Comparison of ENCODE assay signal across 21 cellular contexts in genomic region chr1:1556505-1556904, GRCh38. TPM values are rescaled to one million over a fixed set of nuclear protein-coding genes. Genes with fewer than 3 reads are reported as not detected.
DNase-seq lines count a peak whose midpoint lies in the region; ATAC-seq, FAIRE-seq and TF ChIP-seq lines count a peak whose summit lies in the region.
"Had no signal": no experiment of that assay in that cellular context is flagged by ENCODE, and none has a peak within 500 bp of the region (broad histone marks: within the 10 kb centered on the region; RNA-seq: fewer than 3 reads in every experiment).

No MANE protein-coding gene starts in this region.

- no peaks in the 10 kb centered on the region for H4K20me1 ChIP-seq in OCI-LY7 (ENCODE audit: insufficient read depth, low read length)
- no peaks in the 10 kb centered on the region for H4K20me1 ChIP-seq in GM12878 (ENCODE audit: control insufficient read depth, insufficient read depth)
- H4K20me1 ChIP-seq in osteoblast (ENCODE audit: insufficient read depth, low read length): peaks cover 42% of the 10 kb centered on the region

- peak overlapping the region; percentile 72 for H3K27ac ChIP-seq in OCI-LY7 (ENCODE audit: low read depth, low read length, poor library complexity, severe bottlenecking)
- H3K27ac ChIP-seq in GM12878 (ENCODE audit: control insufficient read depth, insufficient read depth): no peak overlapping the region
- H3K27ac ChIP-seq in osteoblast (ENCODE audit: low read depth, low read length): no peak overlapping the region
- H3K27ac ChIP-seq in left lung: no peak overlapping the region
- H3K27ac ChIP-seq: A549, C4-2B had no signal

- H2AFZ ChIP-seq in OCI-LY7 (ENCODE audit: low read length) (no peak overlapping the region), GM12878 (ENCODE audit: control insufficient read depth, low read depth, low read length) (no peak overlapping the region), osteoblast (ENCODE audit: low read length) (no peak overlapping the region)

- ATAC-seq in GM12878 (no peak), left lung (no peak)
- ATAC-seq: A549, HepG2 had no signal

- BruUV-seq in OCI-LY7 (replicated peaks; lab: Mats Ljungman, UMichigan) (no TSS peak), GM12878 (replicated peaks; lab: Mats Ljungman, UMichigan) (no TSS peak)

- TF ChIP-seq CTCF in OCI-LY7 (conservative IDR thresholded peaks at IDR 0.05; ENCODE audit: low read length) (no peak), GM12878 (IDR thresholded peaks at IDR 0.05 in 2 of 3, conservative IDR thresholded peaks at IDR 0.05 in 1 of 3; ENCODE audit: control insufficient read depth in 2 of 3, extremely low read depth in 1 of 3, insufficient read depth in 1 of 3, low read depth in 3 of 3, low read length in 3 of 3) (no peak), osteoblast (IDR thresholded peaks at IDR 0.05; ENCODE audit: extremely low read depth, low read depth, low read length) (no peak), left lung (IDR thresholded peaks at IDR 0.05) (no peak)

- WGBS in GM12878 (ENCODE audit: insufficient coverage, insufficient replicate concordance, low lambda C conversion rate, missing lambda C conversion rate): 91% methylated on average over 6 of the region's 6 CpGs

- CTCF ChIA-PET in OCI-LY7 (lab: Charles Lee; ENCODE audit: unreplicated experiment) (no interaction called here), GM12878 (lab: Yijun Ruan, JAX) (no interaction called here)

- TF ChIP-seq POLR2A in GM12878 (IDR thresholded peaks at IDR 0.05; ENCODE audit: low read depth, low read length): 0 out of 2 replicates have a peak, but pooled peaks have one; percentile 25

- H3K27me3 ChIP-seq in GM12878 (replicated peaks in 1 of 2; ENCODE audit: control insufficient read depth in 2 of 2, insufficient read depth in 2 of 2, low read length in 1 of 2): no peaks in the 10 kb centered on the region
- H3K27me3 ChIP-seq in osteoblast (ENCODE audit: insufficient read depth, low read length): no peaks in the 10 kb centered on the region
- no peaks in the 10 kb centered on the region for H3K27me3 ChIP-seq in left lung
- H3K27me3 ChIP-seq: BE2C had no signal

- TF ChIP-seq EP300 in GM12878 (IDR thresholded peaks at IDR 0.05; ENCODE audit: borderline replicate concordance in 1 of 2, control insufficient read depth in 1 of 2, low read depth in 2 of 2, low read length in 2 of 2): no peak

- DNase-seq in OCI-LY7 (ENCODE audit: low spot score) (no peak), GM12878 (ENCODE audit: low read depth, low spot score) (no peak), osteoblast (ENCODE audit: insufficient read length, low spot score, missing footprints) (peak; percentile 34), COLO668 (lab: John Stamatoyannopoulos, UW; ENCODE audit: unreplicated experiment) (no peak), left lung (no peak), T-helper 1 cell (no peak)
- DNase-seq: BE2C, COR-L47, DMS153, DMS79 treated with DMSO at 0.1 percent for 48 hours, EL, HCEC 1CT, HFFc6 had no signal

- no peak overlapping the region for H3K9ac ChIP-seq in GM12878 (ENCODE audit: control insufficient read depth, insufficient read depth, low read length)

- H3K4me1 ChIP-seq in OCI-LY7 (ENCODE audit: insufficient read depth, low read length, poor library complexity, severe bottlenecking) (peaks cover 33% of the 10 kb centered on the region), GM12878 (ENCODE audit: control insufficient read depth, insufficient read depth, low read length) (no peaks in the 10 kb centered on the region), osteoblast (ENCODE audit: insufficient read depth, low read length) (peaks cover 11% of the 10 kb centered on the region), left lung (peaks cover 0 to 2% of the 10 kb centered on the region in 2 donors)

- H3K9me2 ChIP-seq in OCI-LY7 (ENCODE audit: insufficient read depth, low read length): no peaks in the 10 kb centered on the region

- H3K79me2 ChIP-seq in OCI-LY7 (ENCODE audit: insufficient read depth, low read depth, low read length) (no peaks in the 10 kb centered on the region; the same call in 1 of the 2 replicates), GM12878 (ENCODE audit: control insufficient read depth, insufficient read depth, low read length) (no peaks in the 10 kb centered on the region), osteoblast (ENCODE audit: insufficient read depth, low read length) (peaks cover 49% of the 10 kb centered on the region)

- no peak for FAIRE-seq in GM12878 (lab: Jason Lieb, UNC)
- FAIRE-seq: A549, D721Med, G401.6, GM12892, H1, HepG2 had no signal

- H3K4me2 ChIP-seq in OCI-LY7 (ENCODE audit: low read length): peak overlapping the region; percentile 57
- H3K4me2 ChIP-seq in GM12878 (ENCODE audit: control insufficient read depth, insufficient read depth): no peak overlapping the region
- H3K4me2 ChIP-seq in osteoblast (ENCODE audit: insufficient read depth, low read length): no peak overlapping the region
- H3K4me2 ChIP-seq: A549 had no signal

- H3K9me3 ChIP-seq in OCI-LY7 (ENCODE audit: low read length) (no peaks in the 10 kb centered on the region), GM12878 (replicated peaks; ENCODE audit: control insufficient read depth, insufficient read depth, low read length) (no peaks in the 10 kb centered on the region), osteoblast (ENCODE audit: low read depth, low read length) (no peaks in the 10 kb centered on the region), left lung (no peaks in the 10 kb centered on the region)
- H3K9me3 ChIP-seq: A549, BE2C had no signal

- H3K4me3 ChIP-seq in OCI-LY7 (ENCODE audit: low read depth, low read length, poor library complexity, severe bottlenecking) (no peak overlapping the region), GM12878 (no peak overlapping the region), osteoblast (ENCODE audit: insufficient read depth, low read length) (no peak overlapping the region), left lung (no peak overlapping the region)
- H3K4me3 ChIP-seq: A549 had no signal

- RAD21 ChIA-PET in GM12878 (lab: Charles Lee; ENCODE audit: unreplicated experiment): no interaction called here

- TF ChIP-seq RAD21 in GM12878 (IDR thresholded peaks at IDR 0.05; ENCODE audit: insufficient read depth, low read depth, low read length): no peak

- POLR2A ChIA-PET in OCI-LY7 (lab: Charles Lee) (interaction anchor here (1.6 kb wide), 1 partner anchor 14 kb away, joined by 6 read pairs; no protein-coding TSS in a partner anchor), GM12878 (lab: Charles Lee) (no interaction called here)

- in situ Hi-C loops in GM12878 (cut with MboI): no loop called here

- intact Hi-C loops in OCI-LY7 (cut with micrococcal nuclease; ENCODE audit: unreplicated experiment): no loop called here
- intact Hi-C loops in GM12878 (cut with micrococcal nuclease; ENCODE audit: unreplicated experiment): no loop called here
- intact Hi-C loops in left lung (cut with DNase I): no loop called here

- H3K36me3 ChIP-seq in OCI-LY7 (ENCODE audit: insufficient read depth, low read length) (peaks cover 30% of the 10 kb centered on the region), GM12878 (ENCODE audit: control insufficient read depth in 2 of 2, insufficient read depth in 2 of 2, low read length in 1 of 2) (peaks cover 3 to 4% of the 10 kb centered on the region in 2 experiments; a peak in 3 of 4 replicates), osteoblast (ENCODE audit: insufficient read depth, low read length) (peaks cover 13% of the 10 kb centered on the region), left lung (peaks cover 0 to 33% of the 10 kb centered on the region in 2 donors)

- SMC1A ChIA-PET in GM12878 (lab: Charles Lee; ENCODE audit: uncharacterized antibody, unreplicated experiment): interaction anchor here (1.4 kb wide), 1 partner anchor 9 kb away, joined by 4 read pairs; no protein-coding TSS in a partner anchor

RNA-seq across cellular contexts. Expression of gene TMEM240, which starts 16.1 kb away (rescaled TPM):
- total RNA-seq in OCI-LY7 (2014; rRNA removed; shearing (Covaris generic)): 0.64 and 0.76 TPM in 2 replicates
- total RNA-seq in OCI-LY7 (2022): 2.1 and 2.7 TPM in 2 replicates
- not detected in 2 replicates for total RNA-seq in GM12878 (2013; cell fraction: nucleolus; rRNA removed)
- 0.17 TPM in 1 of 2 replicates, not detected in the other for total RNA-seq in GM12878 (2014; rRNA removed)
- total RNA-seq in GM12878 (2014; rRNA removed; fragmentation: Illumina TruSeq; extraction: Trizol): not detected in 2 replicates
- 0.49 TPM in 1 of 2 replicates, not detected in the other for total RNA-seq in GM12878 (2021)
- polyA plus RNA-seq in GM12878 (2011; ENCODE audit: low read depth): not detected
- not detected in 2 replicates for polyA plus RNA-seq in GM12878 (2011; rRNA removed)
- polyA plus RNA-seq in GM12878 (2011; cell fraction: cytosol; rRNA removed): not detected in 2 replicates
- polyA plus RNA-seq in GM12878 (2011; cell fraction: nucleus; rRNA removed): 0.27 and 0.57 TPM in 2 replicates
- polyA plus RNA-seq in GM12878 (2012): 0.21 TPM in 1 of 2 replicates, not detected in the other
- not detected in 2 replicates for polyA plus RNA-seq in GM12878 (2014; fragmentation: Illumina TruSeq; extraction: Trizol)
- polyA plus RNA-seq in GM12878 (2014; fragmentation: Nextera tagmentation; extraction: Ambion mirVana): not detected
- 0.32 TPM in 1 of 2 replicates, not detected in the other for polyA plus RNA-seq in GM12878 (2014; rRNA removed)
- polyA plus RNA-seq in GM12878 (2016; fragmentation: Nextera tagmentation; extraction: Ambion mirVana): not detected
- not detected in 2 replicates for polyA minus RNA-seq in GM12878 (2011; rRNA and poly(A)+ RNA removed)
- polyA minus RNA-seq in GM12878 (2011; cell fraction: cytosol; rRNA and poly(A)+ RNA removed): not detected in 2 replicates
- not detected in 2 replicates for polyA minus RNA-seq in GM12878 (2011; cell fraction: nucleus; rRNA and poly(A)+ RNA removed)
- total RNA-seq in osteoblast: 1.8 and 2.7 TPM in 2 replicates
- 1 to 10 TPM; 2.6 to 3.5 TPM for total RNA-seq in left lung
- total RNA-seq: HepG2 had no signal
- polyA plus RNA-seq: CD4-positive, alpha-beta memory T cell had no signal

RNA-seq across cellular contexts. Expression of gene SSU72, which starts 18.2 kb away (rescaled TPM):
- 97.7 and 101 TPM in 2 replicates for total RNA-seq in OCI-LY7 (2014; rRNA removed; shearing (Covaris generic))
- total RNA-seq in OCI-LY7 (2022) (141 and 149 TPM in 2 replicates), GM12878 (2014; rRNA removed) (61.6 and 67.8 TPM in 2 replicates), GM12878 (2014; rRNA removed; fragmentation: Illumina TruSeq; extraction: Trizol) (38.1 and 42.5 TPM in 2 replicates), GM12878 (2021) (92.6 and 97.4 TPM in 2 replicates), osteoblast (67.2 and 73.1 TPM in 2 replicates), left lung (100 to 1,000 TPM; 120 to 141 TPM)
- 51.4 and 55.8 TPM in 2 replicates for total RNA-seq in GM12878 (2013; cell fraction: nucleolus; rRNA removed)
- polyA plus RNA-seq in GM12878 (2011; ENCODE audit: low read depth): 38.3 TPM
- polyA plus RNA-seq in GM12878 (2011; rRNA removed) (46.7 and 53.3 TPM in 2 replicates), GM12878 (2014; fragmentation: Illumina TruSeq; extraction: Trizol) (66.7 and 84.0 TPM in 2 replicates), GM12878 (2014; fragmentation: Nextera tagmentation; extraction: Ambion mirVana) (10 to 100 TPM; 28.6 to 60.5 TPM), GM12878 (2014; rRNA removed) (110 and 117 TPM in 2 replicates), GM12878 (2016; fragmentation: Nextera tagmentation; extraction: Ambion mirVana) (100 to 1,000 TPM in 1 of 2 experiments, 10 to 100 TPM in 1; 67.5 to 172 TPM)
- polyA plus RNA-seq in GM12878 (2011; cell fraction: cytosol; rRNA removed): 59.7 and 66.8 TPM in 2 replicates
- 63.3 and 72.6 TPM in 2 replicates for polyA plus RNA-seq in GM12878 (2011; cell fraction: nucleus; rRNA removed)
- polyA plus RNA-seq in GM12878 (2012): 73.2 and 74.8 TPM in 2 replicates
- 32.8 and 47.5 TPM in 2 replicates for polyA minus RNA-seq in GM12878 (2011; rRNA and poly(A)+ RNA removed)
- 24.9 and 28.1 TPM in 2 replicates for polyA minus RNA-seq in GM12878 (2011; cell fraction: cytosol; rRNA and poly(A)+ RNA removed)
- 19.0 and 37.2 TPM in 2 replicates for polyA minus RNA-seq in GM12878 (2011; cell fraction: nucleus; rRNA and poly(A)+ RNA removed)

RNA-seq across cellular contexts. Expression of gene FNDC10, which starts 43.4 kb away (rescaled TPM):
- total RNA-seq in OCI-LY7 (2014; rRNA removed; shearing (Covaris generic)): 2.7 and 3.1 TPM in 2 replicates
- total RNA-seq in OCI-LY7 (2022): 1.3 and 2.7 TPM in 2 replicates
- 0.46 and 0.59 TPM in 2 replicates for total RNA-seq in GM12878 (2013; cell fraction: nucleolus; rRNA removed)
- 0.22 and 0.23 TPM in 2 replicates for total RNA-seq in GM12878 (2014; rRNA removed)
- total RNA-seq in GM12878 (2014; rRNA removed; fragmentation: Illumina TruSeq; extraction: Trizol): 0.27 and 0.28 TPM in 2 replicates
- 1.0 and 1.3 TPM in 2 replicates for total RNA-seq in GM12878 (2021)
- polyA plus RNA-seq in GM12878 (2011; ENCODE audit: low read depth): 0.50 TPM
- polyA plus RNA-seq in GM12878 (2011; rRNA removed): not detected in 2 replicates
- polyA plus RNA-seq in GM12878 (2011; cell fraction: cytosol; rRNA removed): 0.05 TPM in 1 of 2 replicates, not detected in the other
- 0.09 TPM in 1 of 2 replicates, not detected in the other for polyA plus RNA-seq in GM12878 (2011; cell fraction: nucleus; rRNA removed)
- polyA plus RNA-seq in GM12878 (2012): 1.0 and 1.2 TPM in 2 replicates
- 0.18 TPM in 1 of 2 replicates, not detected in the other for polyA plus RNA-seq in GM12878 (2014; fragmentation: Illumina TruSeq; extraction: Trizol)
- polyA plus RNA-seq in GM12878 (2014; fragmentation: Nextera tagmentation; extraction: Ambion mirVana): under 1 TPM in 1 of 2 experiments, not detected in 1; 0.05 TPM
- 0.79 and 1.1 TPM in 2 replicates for polyA plus RNA-seq in GM12878 (2014; rRNA removed)
- not detected for polyA plus RNA-seq in GM12878 (2016; fragmentation: Nextera tagmentation; extraction: Ambion mirVana)
- polyA minus RNA-seq in GM12878 (2011; rRNA and poly(A)+ RNA removed): 0.10 TPM in 1 of 2 replicates, not detected in the other
- polyA minus RNA-seq in GM12878 (2011; cell fraction: cytosol; rRNA and poly(A)+ RNA removed): not detected in 2 replicates
- polyA minus RNA-seq in GM12878 (2011; cell fraction: nucleus; rRNA and poly(A)+ RNA removed): not detected in 2 replicates
- 2.1 and 2.5 TPM in 2 replicates for total RNA-seq in osteoblast
- total RNA-seq in left lung: 10 to 100 TPM in 1 of 2 donors, 1 to 10 TPM in 1; 7.7 to 12.2 TPM

RNA-seq across cellular contexts. Expression of gene ATAD3A, which starts 44.5 kb away (rescaled TPM):
- total RNA-seq in OCI-LY7 (2014; rRNA removed; shearing (Covaris generic)): 79.9 and 81.9 TPM in 2 replicates
- 83.3 and 88.6 TPM in 2 replicates for total RNA-seq in OCI-LY7 (2022)
- total RNA-seq in GM12878 (2013; cell fraction: nucleolus; rRNA removed): 13.0 and 24.6 TPM in 2 replicates
- total RNA-seq in GM12878 (2014; rRNA removed): 56.1 and 58.6 TPM in 2 replicates
- total RNA-seq in GM12878 (2014; rRNA removed; fragmentation: Illumina TruSeq; extraction: Trizol): 16.9 and 24.6 TPM in 2 replicates
- 66.8 and 76.4 TPM in 2 replicates for total RNA-seq in GM12878 (2021)
- polyA plus RNA-seq in GM12878 (2011; ENCODE audit: low read depth): 5.4 TPM
- 6.6 and 16.2 TPM in 2 replicates for polyA plus RNA-seq in GM12878 (2011; rRNA removed)
- polyA plus RNA-seq in GM12878 (2011; cell fraction: cytosol; rRNA removed): 24.6 and 42.6 TPM in 2 replicates
- 41.2 and 70.4 TPM in 2 replicates for polyA plus RNA-seq in GM12878 (2011; cell fraction: nucleus; rRNA removed)
- 20.3 and 26.6 TPM in 2 replicates for polyA plus RNA-seq in GM12878 (2012)
- polyA plus RNA-seq in GM12878 (2014; fragmentation: Illumina TruSeq; extraction: Trizol): 0.95 and 9.0 TPM in 2 replicates
- polyA plus RNA-seq in GM12878 (2014; fragmentation: Nextera tagmentation; extraction: Ambion mirVana): 1 to 10 TPM in 1 of 2 experiments, under 1 TPM in 1; 0.05 to 1.3 TPM
- polyA plus RNA-seq in GM12878 (2014; rRNA removed): 53.3 and 69.0 TPM in 2 replicates
- 10 to 100 TPM; 84.4 to 93.5 TPM for polyA plus RNA-seq in GM12878 (2016; fragmentation: Nextera tagmentation; extraction: Ambion mirVana)
- polyA minus RNA-seq in GM12878 (2011; rRNA and poly(A)+ RNA removed): 9.5 and 26.3 TPM in 2 replicates
- 17.2 and 17.7 TPM in 2 replicates for polyA minus RNA-seq in GM12878 (2011; cell fraction: cytosol; rRNA and poly(A)+ RNA removed)
- polyA minus RNA-seq in GM12878 (2011; cell fraction: nucleus; rRNA and poly(A)+ RNA removed): 8.9 and 14.9 TPM in 2 replicates
- total RNA-seq in osteoblast: 18.6 and 19.9 TPM in 2 replicates
- 10 to 100 TPM; 27.1 to 37.8 TPM for total RNA-seq in left lung

RNA-seq across cellular contexts. Expression of gene MIB2, which starts 58.8 kb away (rescaled TPM):
- total RNA-seq in OCI-LY7 (2014; rRNA removed; shearing (Covaris generic)): 46.4 and 64.9 TPM in 2 replicates
- total RNA-seq in OCI-LY7 (2022) (54.0 and 55.3 TPM in 2 replicates), GM12878 (2014; rRNA removed) (13.9 and 17.1 TPM in 2 replicates), GM12878 (2014; rRNA removed; fragmentation: Illumina TruSeq; extraction: Trizol) (1.8 and 2.3 TPM in 2 replicates), GM12878 (2021) (25.4 and 26.8 TPM in 2 replicates), osteoblast (74.0 and 80.7 TPM in 2 replicates), left lung (10 to 100 TPM; 55.3 to 73.5 TPM)
- 80.2 and 99.1 TPM in 2 replicates for total RNA-seq in GM12878 (2013; cell fraction: nucleolus; rRNA removed)
- polyA plus RNA-seq in GM12878 (2011; ENCODE audit: low read depth): 7.1 TPM
- polyA plus RNA-seq in GM12878 (2011; rRNA removed) (3.2 and 5.5 TPM in 2 replicates), GM12878 (2014; fragmentation: Illumina TruSeq; extraction: Trizol) (0.60 and 0.78 TPM in 2 replicates), GM12878 (2014; fragmentation: Nextera tagmentation; extraction: Ambion mirVana) (under 1 TPM in 1 of 2 experiments, not detected in 1; 0.42 TPM), GM12878 (2014; rRNA removed) (17.4 and 23.0 TPM in 2 replicates), GM12878 (2016; fragmentation: Nextera tagmentation; extraction: Ambion mirVana) (10 to 100 TPM; 10.9 to 15.4 TPM)
- 9.8 and 20.7 TPM in 2 replicates for polyA plus RNA-seq in GM12878 (2011; cell fraction: cytosol; rRNA removed)
- 125 and 131 TPM in 2 replicates for polyA plus RNA-seq in GM12878 (2011; cell fraction: nucleus; rRNA removed)
- 30.3 and 35.7 TPM in 2 replicates for polyA plus RNA-seq in GM12878 (2012)
- 7.2 and 11.2 TPM in 2 replicates for polyA minus RNA-seq in GM12878 (2011; rRNA and poly(A)+ RNA removed)
- polyA minus RNA-seq in GM12878 (2011; cell fraction: cytosol; rRNA and poly(A)+ RNA removed): 8.7 and 9.5 TPM in 2 replicates
- 21.6 and 34.3 TPM in 2 replicates for polyA minus RNA-seq in GM12878 (2011; cell fraction: nucleus; rRNA and poly(A)+ RNA removed)
